1 cellular context compared by ENCODE assay signal in the genomic region with DNA sequence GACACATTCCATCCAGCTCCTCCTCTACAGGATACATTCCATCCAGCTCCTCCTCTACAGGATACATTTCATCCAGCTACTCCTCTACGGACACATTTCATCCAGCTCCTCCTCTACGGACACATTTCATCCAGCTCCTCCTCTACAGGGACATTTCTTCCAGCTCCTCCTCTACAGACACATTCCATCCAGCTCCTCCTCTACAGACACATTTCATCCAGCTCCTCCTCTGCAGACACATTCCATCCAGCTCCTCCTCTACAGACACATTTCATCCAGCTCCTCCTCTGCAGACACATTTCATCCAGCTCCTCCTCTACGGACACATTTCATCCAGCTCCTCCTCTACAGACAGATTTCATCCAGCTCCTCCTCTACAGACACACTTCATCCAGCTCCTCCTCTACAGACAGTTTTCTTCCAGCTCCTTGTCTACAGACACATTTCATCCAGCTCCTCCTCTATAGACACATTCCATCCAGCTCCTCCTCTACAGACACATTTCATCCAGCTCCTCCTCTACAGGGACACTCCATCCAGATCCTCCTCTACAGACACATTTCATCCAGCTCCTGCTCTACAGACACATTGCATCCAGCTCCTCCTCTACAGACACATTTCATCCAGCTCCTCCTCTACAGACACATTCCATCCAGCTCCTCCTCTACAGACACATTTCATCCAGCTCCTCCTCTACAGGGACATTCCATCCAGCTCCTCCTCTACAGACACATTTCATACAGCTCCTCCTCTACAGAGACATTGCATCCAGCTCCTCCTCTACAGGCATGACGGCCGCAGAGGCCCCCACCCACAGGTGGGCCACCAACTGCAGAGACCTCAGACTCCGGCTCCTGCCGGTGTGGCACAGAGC.
TF ChIP-seq lines count a peak whose summit lies in the region.

No MANE protein-coding gene starts in this region.

TF ChIP-seq in HEK293, 187 proteins besides CTCF, POLR2A, EP300 and RAD21 (continued from another document):
- TF ChIP-seq SP7 (tag by site-specific recombination; IDR thresholded peaks at IDR 0.05) = 0 out of 2 replicates have a peak, but pooled peaks have one; percentile 13
TF ChIP-seq in HEK293: peak in this region for 6; not testable (repeated sequence) for 181.
